Comparison of ENCODE assay signal across 8 cellular contexts in genomic region chr12:56645201-56645716, GRCh38. TPM values are rescaled to one million over a fixed set of nuclear protein-coding genes. Genes with fewer than 3 reads are reported as not detected.
DNase-seq lines count a peak whose midpoint lies in the region; ATAC-seq and TF ChIP-seq lines count a peak whose summit lies in the region.

No MANE protein-coding gene starts in this region.

- H3K4me1 ChIP-seq in neuronal stem cell (ENCODE audit: control insufficient read depth in 2 of 2, insufficient read depth in 1 of 2, low read depth in 1 of 2, low read length in 2 of 2) = peaks cover 2 to 4% of the 10 kb centered on the region in 2 donors

- peak overlapping the region; percentile 60 for H2AFZ ChIP-seq in neuronal stem cell (ENCODE audit: low read length)

- DNase-seq in NCI-H1417 (lab: John Stamatoyannopoulos, UW) (peak in 2 of 3 experiments; percentile 60 to 77), NCI-H1417 treated with DMSO at 0.1 percent for 48 hours (lab: John Stamatoyannopoulos, UW) (no peak), T-helper 17 cell (no peak), fibroblast of pulmonary artery (ENCODE audit: low read depth) (no peak), neuronal stem cell (ENCODE audit: low spot score) (no peak), T-helper 9 cell (no peak), NCI-H2196 (lab: John Stamatoyannopoulos, UW; ENCODE audit: unreplicated experiment) (no peak)

- WGBS in neuronal stem cell (ENCODE audit: extremely low coverage in 2 of 2, insufficient read length in 2 of 2, insufficient replicate concordance in 1 of 2), 2 donors = no CpG with 5 or more reads among the region's 29 CpGs

- peak overlapping the region; percentile 95 for H3K9ac ChIP-seq in neuronal stem cell (ENCODE audit: low read depth, low read length, poor library complexity)

- no peak overlapping the region for H3K4ac ChIP-seq in neuronal stem cell (ENCODE audit: low read length)

- H3K4me3 ChIP-seq in fibroblast of pulmonary artery (replicated peaks; ENCODE audit: low read depth, low read length) = peak overlapping the region; percentile 100
- H3K4me3 ChIP-seq in neuronal stem cell (ENCODE audit: low read length in 2 of 2) = peak overlapping the region; percentile 83 to 98

- H2BK15ac ChIP-seq in neuronal stem cell (ENCODE audit: low read length) = peak overlapping the region; percentile 59

- H3K79me1 ChIP-seq in neuronal stem cell (ENCODE audit: low read depth, low read length) = peaks cover 3% of the 10 kb centered on the region

- peak overlapping the region; percentile 95 for H3K4me3 Mint-ChIP-seq in T-helper 17 cell

- H2BK120ac ChIP-seq in neuronal stem cell (ENCODE audit: low read depth, low read length) = peak overlapping the region; percentile 10

- peak overlapping the region; percentile 98 for H3K18ac ChIP-seq in neuronal stem cell (ENCODE audit: low read length)

- peaks cover 23% of the 10 kb centered on the region for H3K4me1 Mint-ChIP-seq in T-helper 17 cell

- H3K27me3 Mint-ChIP-seq in T-helper 17 cell = no peaks in the 10 kb centered on the region

- H2BK12ac ChIP-seq in neuronal stem cell (ENCODE audit: low read length) = no peak overlapping the region

- H2AK5ac ChIP-seq in neuronal stem cell (ENCODE audit: low read depth, low read length) = peak overlapping the region; percentile 91

- no peak overlapping the region for H2BK5ac ChIP-seq in neuronal stem cell (ENCODE audit: low read length)

- ATAC-seq in T-helper 17 cell (no peak), HG02642 (IDR thresholded peaks at IDR 0.05; ENCODE audit: poor library complexity, unreplicated experiment) (no peak)

- no peaks in the 10 kb centered on the region for H3K36me3 Mint-ChIP-seq in T-helper 17 cell (ENCODE audit: low read depth)

- H3K14ac ChIP-seq in neuronal stem cell (ENCODE audit: low read length) = peak overlapping the region; percentile 85

- H3K27me3 ChIP-seq in neuronal stem cell (ENCODE audit: control insufficient read depth in 3 of 3, insufficient read depth in 3 of 3, low read depth in 1 of 3, low read length in 3 of 3) = no peaks in the 10 kb centered on the region

- H3K36me3 ChIP-seq in neuronal stem cell (replicated peaks in 1 of 2; ENCODE audit: control insufficient read depth in 2 of 2, insufficient read depth in 2 of 2, low read length in 2 of 2) = peaks cover 15 to 47% of the 10 kb centered on the region in 2 donors

- no peak overlapping the region for H4K8ac ChIP-seq in neuronal stem cell (ENCODE audit: low read depth, low read length)

- H3K27ac ChIP-seq in neuronal stem cell (replicated peaks; ENCODE audit: low read length) = peak overlapping the region; percentile 59

- peak overlapping the region; percentile 99 for H3K27ac Mint-ChIP-seq in T-helper 17 cell

- no peak overlapping the region for H4K91ac ChIP-seq in neuronal stem cell (ENCODE audit: low read depth, low read length, poor library complexity)

- H3K4me2 ChIP-seq in neuronal stem cell (ENCODE audit: insufficient read depth, low read length, poor library complexity, severe bottlenecking) = peak overlapping the region; percentile 70

- H3K23ac ChIP-seq in neuronal stem cell (ENCODE audit: low read depth, low read length, poor library complexity) = peak overlapping the region; percentile 87

- H3K9me3 ChIP-seq in T-helper 17 cell (ENCODE audit: control insufficient read depth, low read length, poor library complexity, severe bottlenecking) (no peaks in the 10 kb centered on the region), neuronal stem cell (replicated peaks in 1 of 2; ENCODE audit: control insufficient read depth in 2 of 2, insufficient read depth in 1 of 2, low read depth in 1 of 2, low read length in 2 of 2) (no peaks in the 10 kb centered on the region)

- TF ChIP-seq CTCF in fibroblast of pulmonary artery (IDR thresholded peaks at IDR 0.05; ENCODE audit: low read length, missing control alignments) = no peak

RNA-seq across cellular contexts. Expression of gene ATP5F1B, which starts 0.5 kb away (rescaled TPM):
- 100 to 1,000 TPM; 297 to 299 TPM for total RNA-seq in T-helper 17 cell
- 527 TPM for polyA plus RNA-seq in neuronal stem cell (2013, experiment 1 of 2)
- polyA plus RNA-seq in neuronal stem cell (2013, experiment 2 of 2) = 548 TPM

RNA-seq across cellular contexts. Expression of gene BAZ2A, which starts 15.1 kb away (rescaled TPM):
- total RNA-seq in T-helper 17 cell = 100 to 1,000 TPM; 203 to 214 TPM
- 91.0 TPM for polyA plus RNA-seq in neuronal stem cell (2013, experiment 1 of 2)
- 91.7 TPM for polyA plus RNA-seq in neuronal stem cell (2013, experiment 2 of 2)

RNA-seq across cellular contexts. Expression of gene PTGES3, which starts 42.8 kb away (rescaled TPM):
- 100 to 1,000 TPM; 124 to 127 TPM for total RNA-seq in T-helper 17 cell
- 354 TPM for polyA plus RNA-seq in neuronal stem cell (2013, experiment 1 of 2)
- 356 TPM for polyA plus RNA-seq in neuronal stem cell (2013, experiment 2 of 2)

Comparison
In these comparisons a context has a peak if more than half of its experiments do, and no peak if none do; other contexts are left out.
1. DNase-seq: peak in NCI-H1417 (2 of 3); none in NCI-H1417 treated with DMSO at 0.1 percent for 48 hours (single experiment), T-helper 17 cell (0 of 3), fibroblast of pulmonary artery (single experiment), neuronal stem cell (single experiment), T-helper 9 cell (single experiment) and NCI-H2196 (single experiment).